ENCODE assay signal across 10 cellular contexts in genomic region chr5:139653616-139654015, GRCh38. TPM values are rescaled to one million over a fixed set of nuclear protein-coding genes. Genes with fewer than 3 reads are reported as not detected.
DNase-seq lines count a peak whose midpoint lies in the region; ATAC-seq and TF ChIP-seq lines count a peak whose summit lies in the region.
"Had no signal": no experiment of that assay in that cellular context is flagged by ENCODE, and none has a peak within 500 bp of the region (broad histone marks: within the 10 kb centered on the region; RNA-seq: fewer than 3 reads in every experiment).

No MANE protein-coding gene starts in this region.

- H3K4me3 ChIP-seq in H7 (ENCODE audit: insufficient read depth, low read depth, low read length) = no peak overlapping the region
- H3K4me3 ChIP-seq in body of pancreas = no peak overlapping the region
- no peak overlapping the region for H3K4me3 ChIP-seq in lower lobe of right lung
- H3K4me3 ChIP-seq in suprapubic skin = no peak overlapping the region

- no peaks in the 10 kb centered on the region for H3K36me3 Mint-ChIP-seq in activated CD8-positive, alpha-beta memory T cell treated with anti-CD3 and anti-CD28 coated beads, Interleukin-2, amount 10 ng/mL, durations not matched to agents 7 days and 5 days

- no peaks in the 10 kb centered on the region for H3K9me3 ChIP-seq in body of pancreas
- no peaks in the 10 kb centered on the region for H3K9me3 ChIP-seq in lower lobe of right lung
- no peaks in the 10 kb centered on the region for H3K9me3 ChIP-seq in suprapubic skin

- H3K27me3 Mint-ChIP-seq in stimulated activated naive CD8-positive, alpha-beta T cell treated with anti-CD3 and anti-CD28 coated beads, Interleukin-15, amount 100 ng/mL, for 72 hours = peaks cover 71% of the 10 kb centered on the region
- peaks cover 37% of the 10 kb centered on the region for H3K27me3 Mint-ChIP-seq in activated CD8-positive, alpha-beta memory T cell treated with anti-CD3 and anti-CD28 coated beads, Interleukin-2, amount 10 ng/mL, durations not matched to agents 7 days and 5 days

- peak overlapping the region; percentile 70 to 98 (median 96) for H3K27ac ChIP-seq in body of pancreas
- H3K27ac ChIP-seq in lower lobe of right lung = peak overlapping the region; percentile 86
- H3K27ac ChIP-seq in suprapubic skin = peak overlapping the region; percentile 86

- peaks cover 69% of the 10 kb centered on the region for H3K4me1 Mint-ChIP-seq in stimulated activated naive CD8-positive, alpha-beta T cell treated with anti-CD3 and anti-CD28 coated beads, Interleukin-15, amount 100 ng/mL, for 72 hours
- H3K4me1 Mint-ChIP-seq in activated CD8-positive, alpha-beta memory T cell treated with anti-CD3 and anti-CD28 coated beads, Interleukin-2, amount 10 ng/mL, durations not matched to agents 7 days and 5 days = peaks cover 39% of the 10 kb centered on the region

- ATAC-seq in body of pancreas = no peak
- ATAC-seq in lower lobe of right lung = no peak
- no peak for ATAC-seq in HG03108 (IDR thresholded peaks at IDR 0.05; ENCODE audit: unreplicated experiment)
- no peak for ATAC-seq in stimulated activated naive CD8-positive, alpha-beta T cell treated with anti-CD3 and anti-CD28 coated beads, Interleukin-15, amount 100 ng/mL, for 72 hours
- no peak for ATAC-seq in activated CD8-positive, alpha-beta memory T cell treated with anti-CD3 and anti-CD28 coated beads, Interleukin-2, amount 10 ng/mL, durations not matched to agents 7 days and 5 days

- H3K9me3 Mint-ChIP-seq in stimulated activated naive CD8-positive, alpha-beta T cell treated with anti-CD3 and anti-CD28 coated beads, Interleukin-15, amount 100 ng/mL, for 72 hours = no peaks in the 10 kb centered on the region
- no peaks in the 10 kb centered on the region for H3K9me3 Mint-ChIP-seq in activated CD8-positive, alpha-beta memory T cell treated with anti-CD3 and anti-CD28 coated beads, Interleukin-2, amount 10 ng/mL, durations not matched to agents 7 days and 5 days (ENCODE audit: low read depth)
- H3K9me3 Mint-ChIP-seq: T-helper 1 cell treated with Interleukin-12 subunit alpha and Interleukin-12 subunit beta and Interleukin-4 antibody, amounts not matched to agents 30 μg/mL and 1 μg/mL, for 36 hours had no signal

- WGBS in body of pancreas, 2 donors = 13 to 27% methylated on average over 4 to 5 of the region's 5 CpGs
- 53% methylated on average over 4 of the region's 5 CpGs for WGBS in suprapubic skin

- no peaks in the 10 kb centered on the region for H3K27me3 ChIP-seq in H7 (ENCODE audit: control insufficient read depth, insufficient read depth, low read length)
- H3K27me3 ChIP-seq in body of pancreas = no peaks in the 10 kb centered on the region
- no peaks in the 10 kb centered on the region for H3K27me3 ChIP-seq in lower lobe of right lung (ENCODE audit: low read depth)
- H3K27me3 ChIP-seq in suprapubic skin = peaks cover 4% of the 10 kb centered on the region

- intact Hi-C loops in body of pancreas (cut with DNase I) = no loop called here
- intact Hi-C loops in lower lobe of right lung (cut with DNase I) = no loop called here

- H3K4me1 ChIP-seq in body of pancreas = peaks cover 74% of the 10 kb centered on the region
- peaks cover 92% of the 10 kb centered on the region for H3K4me1 ChIP-seq in lower lobe of right lung
- H3K4me1 ChIP-seq in suprapubic skin = peaks cover 87% of the 10 kb centered on the region

- CTCF ChIA-PET in activated CD8-positive, alpha-beta memory T cell treated with anti-CD3 and anti-CD28 coated beads, Interleukin-2, amount 10 ng/mL, durations not matched to agents 7 days and 5 days (lab: Charles Lee) = interaction anchor here (1.0 to 1.4 kb wide), 4 partner anchors 11 to 112 kb away, joined by 3 to 6 read pairs (median 4); no protein-coding TSS in a partner anchor

- H3K27ac Mint-ChIP-seq in stimulated activated naive CD8-positive, alpha-beta T cell treated with anti-CD3 and anti-CD28 coated beads, Interleukin-15, amount 100 ng/mL, for 72 hours = no peak overlapping the region
- H3K27ac Mint-ChIP-seq in activated CD8-positive, alpha-beta memory T cell treated with anti-CD3 and anti-CD28 coated beads, Interleukin-2, amount 10 ng/mL, durations not matched to agents 7 days and 5 days = no peak overlapping the region
- H3K27ac Mint-ChIP-seq: T-helper 1 cell treated with Interleukin-12 subunit alpha and Interleukin-12 subunit beta and Interleukin-4 antibody, amounts not matched to agents 30 μg/mL and 1 μg/mL, for 36 hours had no signal

- TF ChIP-seq CTCF in body of pancreas (IDR thresholded peaks at IDR 0.05) (no peak), lower lobe of right lung (IDR thresholded peaks at IDR 0.05) (no peak), suprapubic skin (IDR thresholded peaks at IDR 0.05) (no peak)

- TF ChIP-seq EP300 in suprapubic skin (IDR thresholded peaks at IDR 0.05) = no peak

- DNase-seq in H7 (peak; percentile 69), body of pancreas (peak in 1 of 4 donors; percentile 30), lower lobe of right lung (no peak), suprapubic skin (ENCODE audit: low spot score in 2 of 2) (no peak), T-helper 9 cell (no peak)
- no peak for DNase-seq in stimulated activated naive CD8-positive, alpha-beta T cell treated with anti-CD3 and anti-CD28 coated beads, Interleukin-15, amount 100 ng/mL, for 72 hours
- DNase-seq in activated CD8-positive, alpha-beta memory T cell treated with anti-CD3 and anti-CD28 coated beads, Interleukin-2, amount 10 ng/mL, durations not matched to agents 7 days and 5 days = no peak
- DNase-seq: MV-4-11 had no signal

- H3K4me3 Mint-ChIP-seq in stimulated activated naive CD8-positive, alpha-beta T cell treated with anti-CD3 and anti-CD28 coated beads, Interleukin-15, amount 100 ng/mL, for 72 hours = peak overlapping the region in 1 of 2 donors; percentile 51
- no peak overlapping the region for H3K4me3 Mint-ChIP-seq in activated CD8-positive, alpha-beta memory T cell treated with anti-CD3 and anti-CD28 coated beads, Interleukin-2, amount 10 ng/mL, durations not matched to agents 7 days and 5 days
- H3K4me3 Mint-ChIP-seq: T-helper 1 cell treated with Interleukin-12 subunit alpha and Interleukin-12 subunit beta and Interleukin-4 antibody, amounts not matched to agents 30 μg/mL and 1 μg/mL, for 36 hours had no signal

- H3K36me3 ChIP-seq in H7 (replicated peaks; ENCODE audit: control insufficient read depth, insufficient read depth, low read length) = no peaks in the 10 kb centered on the region
- H3K36me3 ChIP-seq in body of pancreas (replicated peaks in 1 of 2; ENCODE audit: insufficient read depth in 1 of 2, low read depth in 2 of 2) = no peaks in the 10 kb centered on the region
- H3K36me3 ChIP-seq in lower lobe of right lung = no peaks in the 10 kb centered on the region
- no peaks in the 10 kb centered on the region for H3K36me3 ChIP-seq in suprapubic skin

- TF ChIP-seq POLR2A in body of pancreas (IDR thresholded peaks at IDR 0.05) (no peak), suprapubic skin (IDR thresholded peaks at IDR 0.05) (no peak)

RNA-seq across cellular contexts. Expression of gene CXXC5, which starts 5.5 kb away (rescaled TPM):
- 150 and 154 TPM in 2 replicates for total RNA-seq in H7 (2014; rRNA removed; shearing (Covaris generic))
- total RNA-seq in body of pancreas = 10 to 100 TPM; 86.6 to 87.7 TPM
- total RNA-seq in lower lobe of right lung = 27.3 TPM
- 10 to 100 TPM; 21.8 to 40.6 (median 30.1) TPM for total RNA-seq in suprapubic skin
- 1 to 10 TPM; 1.8 to 4.1 TPM for total RNA-seq in activated CD8-positive, alpha-beta memory T cell treated with anti-CD3 and anti-CD28 coated beads, Interleukin-2, amount 10 ng/mL, durations not matched to agents 7 days and 5 days
